ENCODE assay signal across 1 cellular context in the genomic region with DNA sequence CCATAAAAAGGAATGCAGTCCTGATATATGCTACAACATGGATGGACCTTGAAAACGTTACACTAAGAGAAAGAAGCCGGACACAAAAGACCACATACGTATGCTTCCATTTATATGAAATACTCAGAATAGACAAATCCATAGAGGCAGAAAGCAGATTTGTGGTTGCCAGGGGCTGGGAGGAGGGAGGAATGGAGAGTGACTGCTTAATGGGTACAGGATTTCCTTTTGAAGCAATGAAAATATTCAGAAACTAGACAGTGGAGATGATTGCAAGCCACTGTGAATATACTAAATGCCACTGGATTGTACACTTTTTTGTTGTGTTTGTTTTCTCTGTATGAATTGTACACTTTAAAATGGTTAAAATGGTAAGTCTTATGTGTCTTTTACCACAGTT.
TF ChIP-seq lines count a peak whose summit lies in the region.

No MANE protein-coding gene starts in this region.

TF ChIP-seq in HepG2, 621 proteins besides CTCF, POLR2A, EP300 and RAD21:
- TF ChIP-seq ZNF709 (CRISPR knock-in tag; IDR thresholded peaks at IDR 0.05) (no peak), LCORL (IDR thresholded peaks at IDR 0.05) (no peak), LCORL (CRISPR knock-in tag; IDR thresholded peaks at IDR 0.05) (no peak), CCDC6 (CRISPR knock-in tag; IDR thresholded peaks at IDR 0.05) (no peak), RBFOX2 (IDR thresholded peaks at IDR 0.05; ENCODE audit: low read depth, low read length) (no peak), ZBTB7B (CRISPR knock-in tag; IDR thresholded peaks at IDR 0.05) (no peak), ZNF652 (CRISPR knock-in tag; IDR thresholded peaks at IDR 0.05; ENCODE audit: borderline replicate concordance, low read depth) (no peak), ATF3 (CRISPR knock-in tag; IDR thresholded peaks at IDR 0.05) (no peak), SRSF9 (IDR thresholded peaks at IDR 0.05; ENCODE audit: borderline replicate concordance, insufficient read depth, low read depth, low read length, poor library complexity, severe bottlenecking) (no peak), ZNF530 (CRISPR knock-in tag; IDR thresholded peaks at IDR 0.05; ENCODE audit: low read depth) (no peak), TFE3 (CRISPR knock-in tag; IDR thresholded peaks at IDR 0.05) (no peak), ZNF205 (CRISPR knock-in tag; IDR thresholded peaks at IDR 0.05) (no peak), TBX3 (IDR thresholded peaks at IDR 0.05; ENCODE audit: borderline replicate concordance) (no peak), MTF1 (CRISPR knock-in tag; IDR thresholded peaks at IDR 0.05) (no peak), ZNF639 (CRISPR knock-in tag; conservative IDR thresholded peaks at IDR 0.05) (no peak), SOX5 (CRISPR knock-in tag; IDR thresholded peaks at IDR 0.05; ENCODE audit: borderline replicate concordance) (no peak), MAF1 (CRISPR knock-in tag; IDR thresholded peaks at IDR 0.05; ENCODE audit: borderline replicate concordance) (no peak)
- TF ChIP-seq, protein P1, sequence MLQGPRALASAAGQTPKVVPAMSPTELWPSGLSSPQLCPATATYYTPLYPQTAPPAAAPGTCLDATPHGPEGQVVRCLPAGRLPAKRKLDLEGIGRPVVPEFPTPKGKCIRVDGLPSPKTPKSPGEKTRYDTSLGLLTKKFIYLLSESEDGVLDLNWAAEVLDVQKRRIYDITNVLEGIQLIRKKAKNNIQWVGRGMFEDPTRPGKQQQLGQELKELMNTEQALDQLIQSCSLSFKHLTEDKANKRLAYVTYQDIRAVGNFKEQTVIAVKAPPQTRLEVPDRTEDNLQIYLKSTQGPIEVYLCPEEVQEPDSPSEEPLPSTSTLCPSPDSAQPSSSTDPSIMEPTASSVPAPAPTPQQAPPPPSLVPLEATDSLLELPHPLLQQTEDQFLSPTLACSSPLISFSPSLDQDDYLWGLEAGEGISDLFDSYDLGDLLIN (CRISPR knock-in tag; IDR thresholded peaks at IDR 0.05; ENCODE audit: borderline replicate concordance) = no peak
